ENCODE assay signal across 8 cellular contexts in genomic region chr10:113454341-113455061, GRCh38.
DNase-seq lines count a peak whose midpoint lies in the region; ATAC-seq and TF ChIP-seq lines count a peak whose summit lies in the region.

No MANE protein-coding gene starts in this region.

- ATAC-seq in natural killer cell, result peak in 1 of 3 donors; percentile 45
- ATAC-seq in natural killer cell treated with Interleukin-12 subunit alpha and Interleukin-12 subunit beta and Interleukin-15 and Interleukin-18, amount 100 ng/mL, for 72 hours, result no peak
- peak; percentile 87 for ATAC-seq in body of pancreas

- H3K36me3 Mint-ChIP-seq in natural killer cell, result no peaks in the 10 kb centered on the region
- H3K36me3 Mint-ChIP-seq in natural killer cell treated with Interleukin-12 subunit alpha and Interleukin-12 subunit beta and Interleukin-15 and Interleukin-18, amount 100 ng/mL, for 72 hours, result no peaks in the 10 kb centered on the region

- no peaks in the 10 kb centered on the region for H3K4me1 Mint-ChIP-seq in natural killer cell
- no peaks in the 10 kb centered on the region for H3K4me1 Mint-ChIP-seq in natural killer cell treated with Interleukin-12 subunit alpha and Interleukin-12 subunit beta and Interleukin-15 and Interleukin-18, amount 100 ng/mL, for 72 hours (ENCODE audit: low read depth in 2 of 2)

- peak; percentile 12 for TF ChIP-seq CTCF in natural killer cell (IDR thresholded peaks at IDR 0.05)
- peak; percentile 45 to 77 (median 65) for TF ChIP-seq CTCF in body of pancreas (IDR thresholded peaks at IDR 0.05)

- intact Hi-C loops in natural killer cell (cut with micrococcal nuclease) (no loop called here), body of pancreas (cut with DNase I) (no loop called here)

- no peak overlapping the region for H3K4me3 Mint-ChIP-seq in natural killer cell
- no peak overlapping the region for H3K4me3 Mint-ChIP-seq in natural killer cell treated with Interleukin-12 subunit alpha and Interleukin-12 subunit beta and Interleukin-15 and Interleukin-18, amount 100 ng/mL, for 72 hours

- H3K9me3 Mint-ChIP-seq in natural killer cell, result no peaks in the 10 kb centered on the region
- no peaks in the 10 kb centered on the region for H3K9me3 Mint-ChIP-seq in natural killer cell treated with Interleukin-12 subunit alpha and Interleukin-12 subunit beta and Interleukin-15 and Interleukin-18, amount 100 ng/mL, for 72 hours

- H3K4me1 ChIP-seq in body of pancreas, result peaks cover 15% of the 10 kb centered on the region

- H3K27ac Mint-ChIP-seq in natural killer cell, result no peak overlapping the region
- no peak overlapping the region for H3K27ac Mint-ChIP-seq in natural killer cell treated with Interleukin-12 subunit alpha and Interleukin-12 subunit beta and Interleukin-15 and Interleukin-18, amount 100 ng/mL, for 72 hours

- 4 to 7% methylated on average over 12 to 15 of the region's 15 CpGs for WGBS in body of pancreas, 2 donors

- no peak for TF ChIP-seq POLR2A in body of pancreas (IDR thresholded peaks at IDR 0.05)

- peak overlapping the region in 1 of 4 donors; percentile 37 for H3K27ac ChIP-seq in body of pancreas

- H3K4me3 ChIP-seq in body of pancreas, result no peak overlapping the region

- H3K36me3 ChIP-seq in body of pancreas (replicated peaks in 1 of 2; ENCODE audit: insufficient read depth in 1 of 2, low read depth in 2 of 2), result no peaks in the 10 kb centered on the region

- H3K27me3 Mint-ChIP-seq in natural killer cell (ENCODE audit: low read depth in 2 of 2), result peaks cover 8 to 27% of the 10 kb centered on the region in 2 donors
- H3K27me3 Mint-ChIP-seq in natural killer cell treated with Interleukin-12 subunit alpha and Interleukin-12 subunit beta and Interleukin-15 and Interleukin-18, amount 100 ng/mL, for 72 hours, result peaks cover 14 to 15% of the 10 kb centered on the region in 2 donors

- no peaks in the 10 kb centered on the region for H3K27me3 ChIP-seq in body of pancreas

- peak; percentile 16 for DNase-seq in natural killer cell
- no peak for DNase-seq in natural killer cell treated with Interleukin-12 subunit alpha and Interleukin-12 subunit beta and Interleukin-15 and Interleukin-18, amount 100 ng/mL, for 72 hours (ENCODE audit: low spot score)
- peak; percentile 14 for DNase-seq in MV-4-11 (lab: John Stamatoyannopoulos, UW)
- DNase-seq in body of pancreas, result peak; percentile 52 to 75 (median 60)
- DNase-seq in islet precursor cell, result peak; percentile 75
- DNase-seq in stromal cell of bone marrow (ENCODE audit: low read depth), result peak; percentile 16
- DNase-seq in NCI-H2196 (lab: John Stamatoyannopoulos, UW; ENCODE audit: unreplicated experiment), result no peak
- DNase-seq in NCI-H226, result no peak

- no peaks in the 10 kb centered on the region for H3K9me3 ChIP-seq in body of pancreas

Comparison
In these comparisons a context has a peak if more than half of its experiments do, and no peak if none do; other contexts are left out.
1. DNase-seq: peak in natural killer cell (single experiment), MV-4-11 (single experiment), body of pancreas (4 of 4), islet precursor cell (single experiment) and stromal cell of bone marrow (single experiment); none in natural killer cell treated with Interleukin-12 subunit alpha and Interleukin-12 subunit beta and Interleukin-15 and Interleukin-18, amount 100 ng/mL, for 72 hours (single experiment), NCI-H2196 (single experiment) and NCI-H226 (single experiment).